In the genomic region with DNA sequence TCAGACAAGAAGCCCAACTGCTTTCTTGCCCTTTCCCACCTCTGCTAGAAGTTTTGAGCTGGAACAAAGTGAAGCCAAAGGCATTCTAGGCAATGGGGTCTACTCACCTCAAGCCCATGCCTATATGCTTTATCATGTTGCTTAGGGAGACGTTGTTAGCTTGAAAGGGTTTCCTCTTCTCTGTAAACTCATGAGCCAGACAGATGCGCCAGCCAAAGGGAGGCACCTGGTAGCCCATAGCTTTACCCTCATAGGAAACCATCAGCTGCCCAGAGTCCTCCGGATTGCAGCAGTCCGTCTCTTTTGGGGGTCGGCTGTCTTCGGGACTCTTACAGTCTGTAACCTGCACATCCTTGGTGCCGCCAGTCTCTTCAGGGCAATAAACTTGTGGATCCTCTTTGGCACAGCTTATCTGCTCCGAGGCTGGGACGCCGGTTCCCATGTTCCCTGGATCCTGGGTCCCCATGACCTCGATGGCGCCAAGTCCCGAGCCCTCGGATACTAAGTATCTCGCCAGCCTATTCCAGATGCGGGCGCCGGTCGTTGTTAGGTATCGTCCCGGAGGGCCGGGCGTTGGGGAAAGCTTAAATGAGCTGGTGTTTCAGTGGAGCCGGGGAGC, we compare ENCODE assay signal across 6 cellular contexts. TPM values are rescaled to one million over a fixed set of nuclear protein-coding genes. Genes with fewer than 3 reads are reported as not detected.
DNase-seq lines count a peak whose midpoint lies in the region.

No MANE protein-coding gene starts in this region.

- peak overlapping the region; percentile 80 for H3K27ac ChIP-seq in rectal smooth muscle tissue (ENCODE audit: low read depth, low read length)

- H3K9ac ChIP-seq in rectal smooth muscle tissue (ENCODE audit: low read length), result peak overlapping the region; percentile 58

- DNase-seq in activated CD4-positive, alpha-beta T cell treated with anti-CD3 and anti-CD28 coated beads for 48 hours, result peak; percentile 15
- no peak for DNase-seq in activated CD4-positive, alpha-beta T cell treated with anti-CD3 and anti-CD28 coated beads, Interleukin-2, amount 50 U/mL, for 48 hours
- DNase-seq in dermis blood vessel endothelial cell (peak; percentile 42), NCI-H2029 (lab: John Stamatoyannopoulos, UW) (no peak), G401 (ENCODE audit: low spot score) (no peak)

- H3K4me1 ChIP-seq in rectal smooth muscle tissue (ENCODE audit: control insufficient read depth, insufficient read depth, low read length), result peaks cover 22% of the 10 kb centered on the region

- in situ Hi-C loops in G401 (cut with HindIII; ENCODE audit: low sequenced_read_pairs), result no loop called here

- H3K36me3 ChIP-seq in rectal smooth muscle tissue (ENCODE audit: control insufficient read depth, insufficient read depth, low read length), result peaks cover 37% of the 10 kb centered on the region

- peak overlapping the region; percentile 84 for H3K4me3 ChIP-seq in rectal smooth muscle tissue (ENCODE audit: low read length)

- no peaks in the 10 kb centered on the region for H3K27me3 ChIP-seq in rectal smooth muscle tissue (ENCODE audit: control insufficient read depth, insufficient read depth, low read length)

RNA-seq across cellular contexts. Expression of a gene that starts 0.7 kb away (rescaled TPM):
- 95.2 and 121 TPM in 2 replicates for total RNA-seq in dermis blood vessel endothelial cell
- total RNA-seq in G401 (2014; rRNA removed; shearing (Covaris generic)), result 37.2 and 48.6 TPM in 2 replicates

RNA-seq across cellular contexts. Expression of a gene that starts 0.7 kb away (rescaled TPM):
- total RNA-seq in dermis blood vessel endothelial cell, result 10.6 and 20.7 TPM in 2 replicates
- total RNA-seq in G401 (2014; rRNA removed; shearing (Covaris generic)), result 13.8 and 15.0 TPM in 2 replicates

RNA-seq across cellular contexts. Expression of a gene that starts 5.7 kb away (rescaled TPM):
- 42.5 and 66.8 TPM in 2 replicates for total RNA-seq in dermis blood vessel endothelial cell
- not detected in 2 replicates for total RNA-seq in G401 (2014; rRNA removed; shearing (Covaris generic))

RNA-seq across cellular contexts. Expression of a gene that starts 15.9 kb away (rescaled TPM):
- 57.5 and 66.5 TPM in 2 replicates for total RNA-seq in dermis blood vessel endothelial cell
- total RNA-seq in G401 (2014; rRNA removed; shearing (Covaris generic)), result 40.3 and 46.0 TPM in 2 replicates

RNA-seq across cellular contexts. Expression of a gene that starts 16.4 kb away (rescaled TPM):
- total RNA-seq in dermis blood vessel endothelial cell, result 250 and 670 TPM in 2 replicates
- 146 and 195 TPM in 2 replicates for total RNA-seq in G401 (2014; rRNA removed; shearing (Covaris generic))

Comparison
In these comparisons a context has a peak if more than half of its experiments do, and no peak if none do; other contexts are left out.
1. DNase-seq: peak in activated CD4-positive, alpha-beta T cell treated with anti-CD3 and anti-CD28 coated beads for 48 hours (single experiment) and dermis blood vessel endothelial cell (single experiment); none in activated CD4-positive, alpha-beta T cell treated with anti-CD3 and anti-CD28 coated beads, Interleukin-2, amount 50 U/mL, for 48 hours (0 of 2), NCI-H2029 (single experiment) and G401 (single experiment).
2. RNA of a gene that starts 5.7 kb away (total RNA-seq): 42.5 to 66.8 TPM in dermis blood vessel endothelial cell; not detected in G401; every median in the first group is over 10 times any median in the second.